Comparison of ENCODE assay signal across 16 cellular contexts in genomic region chr14:51607677-51608076, GRCh38. TPM values are rescaled to one million over a fixed set of nuclear protein-coding genes. Genes with fewer than 3 reads are reported as not detected.
A peak's percentile ranks its signal among the peaks of the same experiment; 100 is the strongest.
DNase-seq lines count a peak whose midpoint lies in the region; ATAC-seq and TF ChIP-seq lines count a peak whose summit lies in the region.
"Had no signal": no experiment of that assay in that cellular context is flagged by ENCODE, and none has a peak within 500 bp of the region (broad histone marks: within the 10 kb centered on the region; RNA-seq: fewer than 3 reads in every experiment).

No MANE protein-coding gene starts in this region.

- peak overlapping the region; percentile 9; the same call in 1 of the 2 replicates for H3K4me2 ChIP-seq in IMR-90 (ENCODE audit: low read depth, low read length)

- H2BK20ac ChIP-seq in IMR-90 (ENCODE audit: low read depth, low read length), result peak overlapping the region; percentile 67

- H3K36me3 ChIP-seq in IMR-90 (ENCODE audit: control insufficient read depth, insufficient read depth, low read length), result no peaks in the 10 kb centered on the region
- H3K36me3 ChIP-seq: lower lobe of right lung, vagina had no signal

- no peaks in the 10 kb centered on the region for H4K20me1 ChIP-seq in IMR-90 (ENCODE audit: insufficient read depth, low read length)

- H2AK9ac ChIP-seq in IMR-90 (replicated peaks; ENCODE audit: low read depth, low read length, poor library complexity), result peak overlapping the region; percentile 43

- H3K23ac ChIP-seq in IMR-90 (ENCODE audit: low read depth, low read length), result peak overlapping the region; percentile 28; the same call in 1 of the 2 replicates

- 80% methylated on average over 6 of the region's 11 CpGs; no CpG with 5 or more reads in 1 of the 2 experiments for WGBS in IMR-90 (ENCODE audit: extremely low coverage in 2 of 2, insufficient read length in 1 of 2), 2 experiments

- H3K79me1 ChIP-seq in IMR-90 (ENCODE audit: low read depth in 1 of 2, low read length in 2 of 2), result peaks cover 8 to 37% of the 10 kb centered on the region in 2 experiments; a peak in 3 of 4 replicates

- H4K8ac ChIP-seq in IMR-90 (ENCODE audit: low read depth in 2 of 2, low read length in 2 of 2), result peak overlapping the region; percentile 40 to 77; a peak in 3 of 4 replicates

- TF ChIP-seq RAD21 in IMR-90 (IDR thresholded peaks at IDR 0.05; ENCODE audit: low read length), result no peak

- H2AK5ac ChIP-seq in IMR-90 (ENCODE audit: low read depth, low read length), result peak overlapping the region; percentile 94; the same call in 1 of the 2 replicates

- CTCF ChIA-PET in IMR-90 (lab: Yijun Ruan, JAX), result no interaction called here
- CTCF ChIA-PET in activated CD4-positive, alpha-beta T cell treated with anti-CD3 and anti-CD28 coated beads for 36 hours (lab: Charles Lee), result no interaction called here

- H3K27me3 Mint-ChIP-seq in chondrocyte (ENCODE audit: low read depth) (no peaks in the 10 kb centered on the region), mesothelial cell of epicardium (ENCODE audit: low read depth) (no peaks in the 10 kb centered on the region)
- H3K27me3 Mint-ChIP-seq in activated CD4-positive, alpha-beta T cell treated with anti-CD3 and anti-CD28 coated beads for 36 hours, result peaks cover 11% of the 10 kb centered on the region

- in situ Hi-C loops in IMR-90 (cut with MboI; ENCODE audit: low sequenced_read_pairs), result no loop called here

- intact Hi-C loops in IMR-90 (cut with micrococcal nuclease), result no loop called here
- intact Hi-C loops in activated CD4-positive, alpha-beta T cell treated with anti-CD3 and anti-CD28 coated beads for 36 hours (cut with DNase I, micrococcal nuclease), result no loop called here

- peak overlapping the region; percentile 72 for H2BK120ac ChIP-seq in IMR-90 (ENCODE audit: low read depth, low read length)

- H3K9me3 Mint-ChIP-seq in chondrocyte (ENCODE audit: low read depth), result peaks cover 2% of the 10 kb centered on the region
- no peaks in the 10 kb centered on the region for H3K9me3 Mint-ChIP-seq in mesothelial cell of epicardium
- no peaks in the 10 kb centered on the region for H3K9me3 Mint-ChIP-seq in activated CD4-positive, alpha-beta T cell treated with anti-CD3 and anti-CD28 coated beads for 36 hours (ENCODE audit: low read depth)
- H3K9me3 Mint-ChIP-seq: T-helper 1 cell treated with Interleukin-12 subunit alpha and Interleukin-12 subunit beta and Interleukin-4 antibody, amounts not matched to agents 30 μg/mL and 1 μg/mL, for 36 hours had no signal

- BruUV-seq in IMR-90 (replicated peaks; lab: Mats Ljungman, UMichigan), result no TSS peak

- H3K27me3 ChIP-seq in IMR-90 (ENCODE audit: control insufficient read depth, insufficient read depth, low read length), result no peaks in the 10 kb centered on the region
- H3K27me3 ChIP-seq: vagina had no signal

- peak; percentile 28; the same call in 1 of the 2 replicates for ATAC-seq in IMR-90 (ENCODE audit: low read depth)
- no peak for ATAC-seq in GM21528 (IDR thresholded peaks at IDR 0.05; ENCODE audit: low FRiP score, unreplicated experiment)
- ATAC-seq in activated CD4-positive, alpha-beta T cell treated with anti-CD3 and anti-CD28 coated beads for 36 hours, result no peak
- ATAC-seq in GM21367 (IDR thresholded peaks at IDR 0.05; ENCODE audit: unreplicated experiment), result no peak
- ATAC-seq: lower lobe of right lung, PC-3 had no signal

- peak overlapping the region; percentile 75 for H3K27ac Mint-ChIP-seq in chondrocyte (ENCODE audit: unreplicated experiment)
- peak overlapping the region; percentile 87 for H3K27ac Mint-ChIP-seq in mesothelial cell of epicardium
- H3K27ac Mint-ChIP-seq in activated CD4-positive, alpha-beta T cell treated with anti-CD3 and anti-CD28 coated beads for 36 hours, result no peak overlapping the region
- H3K27ac Mint-ChIP-seq: T-helper 1 cell treated with Interleukin-12 subunit alpha and Interleukin-12 subunit beta and Interleukin-4 antibody, amounts not matched to agents 30 μg/mL and 1 μg/mL, for 36 hours had no signal

- POLR2A ChIA-PET in IMR-90 (lab: Charles Lee; ENCODE audit: unreplicated experiment), result no interaction called here
- POLR2A ChIA-PET in activated CD4-positive, alpha-beta T cell treated with anti-CD3 and anti-CD28 coated beads for 36 hours (lab: Charles Lee), result no interaction called here

- peak overlapping the region; percentile 82 for H4K91ac ChIP-seq in IMR-90 (ENCODE audit: insufficient read depth, low read depth, low read length)

- no peak overlapping the region for H3K4me3 ChIP-seq in IMR-90 (ENCODE audit: insufficient read depth, low read depth, low read length)
- H3K4me3 ChIP-seq: lower lobe of right lung had no signal

- peak overlapping the region; percentile 38 for H4K5ac ChIP-seq in IMR-90 (ENCODE audit: low read depth, low read length)

- peak overlapping the region; percentile 42; the same call in 1 of the 2 replicates for H3K9ac ChIP-seq in IMR-90 (ENCODE audit: low read depth, low read length)

- H3K56ac ChIP-seq in IMR-90 (ENCODE audit: extremely low read depth, insufficient read depth, low read length), result peak overlapping the region; percentile 36; the same call in 1 of the 2 replicates

- no peak overlapping the region for H3K4me3 Mint-ChIP-seq in chondrocyte (ENCODE audit: unreplicated experiment)
- peak overlapping the region; percentile 22 for H3K4me3 Mint-ChIP-seq in mesothelial cell of epicardium
- H3K4me3 Mint-ChIP-seq in activated CD4-positive, alpha-beta T cell treated with anti-CD3 and anti-CD28 coated beads for 36 hours, result no peak overlapping the region
- H3K4me3 Mint-ChIP-seq: T-helper 1 cell treated with Interleukin-12 subunit alpha and Interleukin-12 subunit beta and Interleukin-4 antibody, amounts not matched to agents 30 μg/mL and 1 μg/mL, for 36 hours had no signal

- H3K4me1 ChIP-seq in IMR-90 (ENCODE audit: control insufficient read depth, insufficient read depth, low read length), result peaks cover 21% of the 10 kb centered on the region
- H3K4me1 ChIP-seq: lower lobe of right lung, vagina had no signal

- H2AFZ ChIP-seq in IMR-90 (replicated peaks; ENCODE audit: low read length, poor library complexity), result peak overlapping the region; percentile 67

- H2BK15ac ChIP-seq in IMR-90 (ENCODE audit: low read depth, low read length), result peak overlapping the region; percentile 73; the same call in 1 of the 3 replicates

- no peak for TF ChIP-seq CTCF in IMR-90 (conservative IDR thresholded peaks at IDR 0.05; ENCODE audit: low read depth, low read length)
- no peak for TF ChIP-seq CTCF in chondrocyte (IDR thresholded peaks at IDR 0.05)
- TF ChIP-seq CTCF in mesothelial cell of epicardium (IDR thresholded peaks at IDR 0.05; ENCODE audit: unreplicated experiment), result no peak

- dilution Hi-C loops in IMR-90 (cut with HindIII; ENCODE audit: low sequenced_read_pairs, unreplicated experiment), result no loop called here

- DNase-seq in AG08396 (ENCODE audit: low spot score) (peak; percentile 76), IMR-90 (peak; percentile 59), chondrocyte (ENCODE audit: low spot score) (no peak), mesothelial cell of epicardium (ENCODE audit: low spot score in 2 of 2, unreplicated experiment in 2 of 2) (no peak), middle frontal gyrus (ENCODE audit: extremely low spot score, low spot score) (no peak)
- DNase-seq in activated CD4-positive, alpha-beta T cell treated with anti-CD3 and anti-CD28 coated beads for 36 hours, result no peak
- DNase-seq: DMS79; lower lobe of right lung; occipital lobe; PC-3; stimulated activated CD8-positive, alpha-beta memory T cell treated with anti-CD3 and anti-CD28 coated beads, Interleukin-4, amount 100 ng/mL, for 48 hours had no signal

- peak overlapping the region; percentile 52 for H2BK5ac ChIP-seq in IMR-90 (ENCODE audit: low read depth, low read length, poor library complexity, severe bottlenecking)

- H3K9me3 ChIP-seq in IMR-90 (ENCODE audit: control insufficient read depth, insufficient read depth, low read length), result no peaks in the 10 kb centered on the region
- H3K9me3 ChIP-seq: lower lobe of right lung, vagina had no signal

- peak overlapping the region; percentile 53; the same call in 1 of the 2 replicates for H3K18ac ChIP-seq in IMR-90 (ENCODE audit: low read depth, low read length)

- H3K14ac ChIP-seq in IMR-90 (replicated peaks; ENCODE audit: low read depth, low read length), result peak overlapping the region; percentile 48; the same call in 1 of the 2 replicates

- H3K4me1 Mint-ChIP-seq in chondrocyte (ENCODE audit: low read depth) (peaks cover 64% of the 10 kb centered on the region), mesothelial cell of epicardium (peaks cover 25% of the 10 kb centered on the region)
- peaks cover 7% of the 10 kb centered on the region for H3K4me1 Mint-ChIP-seq in activated CD4-positive, alpha-beta T cell treated with anti-CD3 and anti-CD28 coated beads for 36 hours

- peak overlapping the region; percentile 80 for H3K4ac ChIP-seq in IMR-90 (ENCODE audit: low read depth, low read length)

- no peaks in the 10 kb centered on the region for H3K36me3 Mint-ChIP-seq in chondrocyte (ENCODE audit: low read depth)
- H3K36me3 Mint-ChIP-seq in mesothelial cell of epicardium, result no peaks in the 10 kb centered on the region
- H3K36me3 Mint-ChIP-seq in activated CD4-positive, alpha-beta T cell treated with anti-CD3 and anti-CD28 coated beads for 36 hours (ENCODE audit: low read depth), result no peaks in the 10 kb centered on the region

- H3K27ac ChIP-seq in IMR-90 (ENCODE audit: insufficient read depth, low read length), result peak overlapping the region; percentile 48
- H3K27ac ChIP-seq: HL-60, lower lobe of right lung, vagina had no signal

- TF ChIP-seq POLR2A in IMR-90 (IDR thresholded peaks at IDR 0.05; ENCODE audit: low read depth, low read length), result no peak

- peaks cover 16% of the 10 kb centered on the region for H3K9me1 ChIP-seq in IMR-90 (ENCODE audit: insufficient read depth, low read length)

TF ChIP-seq in IMR-90, 13 proteins besides CTCF, POLR2A, EP300 and RAD21:
- no peak for TF ChIP-seq CHD1 (IDR thresholded peaks at IDR 0.05; ENCODE audit: low read depth, low read length)
- TF ChIP-seq USF2 (IDR thresholded peaks at IDR 0.05; ENCODE audit: low read depth, low read length), result peak; percentile 54; the same call in 1 of the 2 replicates

RNA-seq across cellular contexts. Expression of gene FRMD6, which starts 44.0 kb away (rescaled TPM):
- 620 and 682 TPM in 2 replicates for total RNA-seq in IMR-90 (2012; rRNA removed)
- 243 and 244 TPM in 2 replicates for polyA plus RNA-seq in IMR-90 (2012; rRNA removed)
- 129 and 270 TPM in 2 replicates for polyA plus RNA-seq in IMR-90 (2012; cell fraction: cytosol; rRNA removed)
- polyA plus RNA-seq in IMR-90 (2012; cell fraction: nucleus; rRNA removed; ENCODE audit: low replicate concordance), result 287 and 382 TPM in 2 replicates
- total RNA-seq in chondrocyte, result 105 to 135 TPM (median 131 TPM) in 3 replicates
- total RNA-seq in mesothelial cell of epicardium, result 43.4 to 51.8 TPM (median 46.6 TPM) in 3 replicates
- 1 to 10 TPM; 7.5 to 8.0 TPM for total RNA-seq in activated CD4-positive, alpha-beta T cell treated with anti-CD3 and anti-CD28 coated beads for 36 hours

Comparison
In these comparisons a context has a peak if more than half of its experiments do, and no peak if none do; other contexts are left out.
1. DNase-seq: peak in AG08396 (single experiment) and IMR-90 (single experiment); none in chondrocyte (single experiment), mesothelial cell of epicardium (0 of 2), middle frontal gyrus (single experiment) and activated CD4-positive, alpha-beta T cell treated with anti-CD3 and anti-CD28 coated beads for 36 hours (single experiment).